In genomic region chr17:61744804-61745203, GRCh38 we compare ENCODE assay signal across 34 cellular contexts.
"Had no signal": no experiment of that assay in that cellular context is flagged by ENCODE, and none has a peak within 500 bp of the region (broad histone marks: within the 10 kb centered on the region; RNA-seq: fewer than 3 reads in every experiment).

No MANE protein-coding gene starts in this region.

- H3K9me3 ChIP-seq: adrenal gland, body of pancreas had no signal

- H3K4me3 Mint-ChIP-seq: activated B cell treated with CpG ODN at 0.5 μM for 24 hours; activated CD4-positive, alpha-beta memory T cell treated with anti-CD3 and anti-CD28 coated beads for 36 hours; activated CD4-positive, alpha-beta T cell treated with anti-CD3 and anti-CD28 coated beads, Interleukin-2, amount 10 ng/mL, durations not matched to agents 24 days and 14 days; activated CD8-positive, alpha-beta T cell treated with anti-CD3 and anti-CD28 coated beads for 36 hours; activated naive CD4-positive, alpha-beta T cell treated with anti-CD3 and anti-CD28 coated beads for 36 hours; activated naive CD4-positive, alpha-beta T cell treated with anti-CD3 and anti-CD28 coated beads, Interleukin-2, amount 50 U/mL, for 24 hours; activated naive CD8-positive, alpha-beta T cell treated with anti-CD3 and anti-CD28 coated beads for 36 hours; activated T-cell treated with anti-CD3 and anti-CD28 coated beads, Interleukin-2, amount 50 U/mL, for 4 hours; activated T-cell treated with anti-CD3 and anti-CD28 coated beads, Interleukin-2, amount 50 U/mL, for 72 hours; activated T-helper 1 cell treated with anti-CD3 and anti-CD28 coated beads, Interleukin-12 subunit alpha, Interleukin-12 subunit beta, Interleukin-2, Interleukin-4 antibody, amounts not matched to agents 30 ng/mL and 10 ng/mL and 1 ng/mL, durations not matched to agents 14 hours and 24 hours and 36 hours; activated T-helper 17 cell treated with anti-CD3 and anti-CD28 coated beads, Interleukin-2, amount 50 U/mL, for 72 hours; T-helper 1 cell treated with Interleukin-12 subunit alpha and Interleukin-12 subunit beta and Interleukin-4 antibody, amounts not matched to agents 30 μg/mL and 1 μg/mL, for 36 hours; T-helper 2 cell treated with Interferon-gamma antibody and Interleukin-4, amounts not matched to agents 5 μg/mL and 100 μg/mL, for 36 hours had no signal

- H3K36me3 ChIP-seq: adrenal gland, brain microvascular endothelial cell, breast epithelium had no signal

- H3K27ac Mint-ChIP-seq: activated B cell treated with CpG ODN at 0.5 μM for 24 hours; activated CD4-positive, alpha-beta memory T cell treated with anti-CD3 and anti-CD28 coated beads for 36 hours; activated CD4-positive, alpha-beta T cell treated with anti-CD3 and anti-CD28 coated beads, Interleukin-2, amount 10 ng/mL, durations not matched to agents 24 days and 14 days; activated CD8-positive, alpha-beta T cell treated with anti-CD3 and anti-CD28 coated beads for 36 hours; activated naive CD4-positive, alpha-beta T cell treated with anti-CD3 and anti-CD28 coated beads for 36 hours; activated naive CD4-positive, alpha-beta T cell treated with anti-CD3 and anti-CD28 coated beads, Interleukin-2, amount 50 U/mL, for 24 hours; activated naive CD8-positive, alpha-beta T cell treated with anti-CD3 and anti-CD28 coated beads for 36 hours; activated T-cell treated with anti-CD3 and anti-CD28 coated beads, Interleukin-2, amount 50 U/mL, for 72 hours; activated T-helper 1 cell treated with anti-CD3 and anti-CD28 coated beads, Interleukin-12 subunit alpha, Interleukin-12 subunit beta, Interleukin-2, Interleukin-4 antibody, amounts not matched to agents 30 ng/mL and 10 ng/mL and 1 ng/mL, durations not matched to agents 14 hours and 24 hours and 36 hours; activated T-helper 17 cell treated with anti-CD3 and anti-CD28 coated beads, Interleukin-2, amount 50 U/mL, for 72 hours; T-helper 1 cell treated with Interleukin-12 subunit alpha and Interleukin-12 subunit beta and Interleukin-4 antibody, amounts not matched to agents 30 μg/mL and 1 μg/mL, for 36 hours; T-helper 2 cell treated with Interferon-gamma antibody and Interleukin-4, amounts not matched to agents 5 μg/mL and 100 μg/mL, for 36 hours had no signal

- H3K4me1 ChIP-seq: adrenal gland, body of pancreas, breast epithelium had no signal

- DNase-seq: activated B cell treated with CpG ODN at 0.5 μM for 24 hours; activated CD4-positive, alpha-beta memory T cell treated with anti-CD3 and anti-CD28 coated beads for 36 hours; activated CD4-positive, alpha-beta T cell treated with anti-CD3 and anti-CD28 coated beads for 4 hours; activated CD4-positive, alpha-beta T cell treated with anti-CD3 and anti-CD28 coated beads, Interleukin-2, amount 10 ng/mL, durations not matched to agents 24 days and 14 days; activated CD4-positive, alpha-beta T cell treated with anti-CD3 and anti-CD28 coated beads, Interleukin-2, amount 50 U/mL, for 1 hour; activated CD4-positive, alpha-beta T cell treated with anti-CD3 and anti-CD28 coated beads, Interleukin-2, amount 50 U/mL, for 4 hours; activated CD4-positive, CD25-positive, alpha-beta regulatory T cell treated with anti-CD3 and anti-CD28 coated beads, Interleukin-2, amount 50 U/mL, for 72 hours; activated CD8-positive, alpha-beta memory T cell treated with anti-CD3 and anti-CD28 coated beads, Interleukin-2, amount 50 U/mL, for 4 hours; activated CD8-positive, alpha-beta T cell treated with anti-CD3 and anti-CD28 coated beads for 36 hours; activated effector memory CD4-positive, alpha-beta T cell treated with anti-CD3 and anti-CD28 coated beads, Interleukin-2, amount 50 U/mL, for 16 hours; activated gamma-delta T cell treated with Interleukin-2 at 50 U/mL for 16 hours; activated naive CD4-positive, alpha-beta T cell; activated naive CD4-positive, alpha-beta T cell treated with anti-CD3 and anti-CD28 coated beads for 36 hours; activated naive CD8-positive, alpha-beta T cell treated with anti-CD3 and anti-CD28 coated beads for 36 hours; activated T-cell treated with anti-CD3 and anti-CD28 coated beads for 4 hours; activated T-cell treated with anti-CD3 and anti-CD28 coated beads, Interleukin-2, amount 50 U/mL, for 1 hour; activated T-cell treated with anti-CD3 and anti-CD28 coated beads, Interleukin-2, amount 50 U/mL, for 4 hours; activated T-cell treated with anti-CD3 and anti-CD28 coated beads, Interleukin-2, amount 50 U/mL, for 72 hours; adrenal gland; amniotic stem cell; aorta; body of pancreas; brain microvascular endothelial cell; central memory CD4-positive, alpha-beta T cell; T-helper 1 cell; T-helper 2 cell; T-helper 9 cell had no signal

- H3K4me1 Mint-ChIP-seq: activated B cell treated with CpG ODN at 0.5 μM for 24 hours; activated naive CD4-positive, alpha-beta T cell treated with anti-CD3 and anti-CD28 coated beads, Interleukin-2, amount 50 U/mL, for 24 hours; activated T-helper 17 cell treated with anti-CD3 and anti-CD28 coated beads, Interleukin-2, amount 50 U/mL, for 72 hours had no signal

- H3K4me3 ChIP-seq: adrenal gland, body of pancreas, breast epithelium had no signal

- H3K27me3 ChIP-seq: adrenal gland, body of pancreas, brain microvascular endothelial cell, breast epithelium had no signal

- H3K27ac ChIP-seq: adrenal gland, body of pancreas, brain microvascular endothelial cell, breast epithelium, VCaP had no signal

- H3K27me3 Mint-ChIP-seq: activated B cell treated with CpG ODN at 0.5 μM for 24 hours; activated CD4-positive, alpha-beta memory T cell treated with anti-CD3 and anti-CD28 coated beads for 36 hours; activated CD4-positive, alpha-beta T cell treated with anti-CD3 and anti-CD28 coated beads, Interleukin-2, amount 10 ng/mL, durations not matched to agents 24 days and 14 days; activated CD8-positive, alpha-beta T cell treated with anti-CD3 and anti-CD28 coated beads for 36 hours; activated naive CD4-positive, alpha-beta T cell treated with anti-CD3 and anti-CD28 coated beads, Interleukin-2, amount 50 U/mL, for 24 hours; activated naive CD8-positive, alpha-beta T cell treated with anti-CD3 and anti-CD28 coated beads for 36 hours; activated T-helper 17 cell treated with anti-CD3 and anti-CD28 coated beads, Interleukin-2, amount 50 U/mL, for 72 hours had no signal

- ATAC-seq: activated CD8-positive, alpha-beta T cell treated with anti-CD3 and anti-CD28 coated beads for 36 hours; activated T-cell treated with anti-CD3 and anti-CD28 coated beads, Interleukin-2, amount 50 U/mL, for 4 hours; activated T-cell treated with anti-CD3 and anti-CD28 coated beads, Interleukin-2, amount 50 U/mL, for 72 hours; activated T-helper 17 cell treated with anti-CD3 and anti-CD28 coated beads, Interleukin-2, amount 50 U/mL, for 72 hours; body of pancreas had no signal
